ENCODE assay signal across 1 cellular context in genomic region chr6:3162565-3163247, GRCh38.
TF ChIP-seq lines count a peak whose summit lies in the region.

No MANE protein-coding gene starts in this region.

TF ChIP-seq in HepG2, 621 proteins besides CTCF, POLR2A, EP300 and RAD21 (continued from another document):
- peak; percentile 67; the same call in 1 of the 2 replicates for TF ChIP-seq ATF2 (CRISPR knock-in tag; IDR thresholded peaks at IDR 0.05)
- peak; percentile 89 for TF ChIP-seq HIVEP1 (CRISPR knock-in tag; IDR thresholded peaks at IDR 0.05)
- TF ChIP-seq ZNF629 (CRISPR knock-in tag; conservative IDR thresholded peaks at IDR 0.05): peak; percentile 14; the same call in 1 of the 2 replicates
- peak; percentile 90 for TF ChIP-seq HOXA9 (CRISPR knock-in tag; IDR thresholded peaks at IDR 0.05; ENCODE audit: borderline replicate concordance)
- TF ChIP-seq ZUFSP (CRISPR knock-in tag; IDR thresholded peaks at IDR 0.05; ENCODE audit: borderline replicate concordance): no peak
- TF ChIP-seq ZNF768 (CRISPR knock-in tag; IDR thresholded peaks at IDR 0.05): peak; percentile 60
- no peak; the same call in 1 of the 2 replicates for TF ChIP-seq FOXP4 (CRISPR knock-in tag; IDR thresholded peaks at IDR 0.05)
- TF ChIP-seq ARHGAP35 (CRISPR knock-in tag; IDR thresholded peaks at IDR 0.05; ENCODE audit: borderline replicate concordance): peak; percentile 90; the same call in 1 of the 2 replicates
- TF ChIP-seq XRCC5 (optimal IDR thresholded peaks at IDR 0.05; ENCODE audit: low read length): peak; percentile 49
- TF ChIP-seq ZNF207 (IDR thresholded peaks at IDR 0.05; ENCODE audit: borderline replicate concordance): no peak
- peak; percentile 83; the same call in 1 of the 2 replicates for TF ChIP-seq KDM3A (CRISPR knock-in tag; IDR thresholded peaks at IDR 0.05; ENCODE audit: low read depth)
- TF ChIP-seq MEIS1 (CRISPR knock-in tag; IDR thresholded peaks at IDR 0.05; ENCODE audit: borderline replicate concordance): peak; percentile 71
- peak; percentile 64; the same call in 1 of the 2 replicates for TF ChIP-seq ZNF83 (CRISPR knock-in tag; IDR thresholded peaks at IDR 0.05; ENCODE audit: borderline replicate concordance)
- TF ChIP-seq ZBTB26 (CRISPR knock-in tag; IDR thresholded peaks at IDR 0.05; ENCODE audit: borderline replicate concordance): peak; percentile 92
- TF ChIP-seq ZBTB43 (CRISPR knock-in tag; conservative IDR thresholded peaks at IDR 0.05): peak; percentile 80
- TF ChIP-seq ZFP91 (CRISPR knock-in tag; IDR thresholded peaks at IDR 0.05; ENCODE audit: borderline replicate concordance): peak; percentile 92; the same call in 1 of the 2 replicates
